In the genomic region with DNA sequence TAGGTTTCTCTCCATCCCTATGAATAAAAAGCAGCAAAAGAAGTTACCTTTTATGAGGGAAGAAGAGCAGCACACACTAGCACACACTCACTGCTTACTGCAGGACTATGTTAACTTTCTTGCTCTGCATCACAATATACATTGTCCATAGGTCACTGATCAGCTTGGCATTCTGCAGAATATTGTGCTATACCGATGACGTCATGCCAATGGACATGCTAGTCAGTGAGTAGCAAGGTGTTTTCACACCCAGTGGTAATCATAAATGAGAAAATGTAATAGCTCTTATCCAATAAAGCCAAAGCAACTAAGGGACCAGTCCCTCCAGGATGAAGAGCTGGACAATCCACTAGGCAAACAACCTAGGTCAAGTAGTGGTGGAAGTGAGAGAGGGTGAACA, we compare ENCODE assay signal across 17 cellular contexts.
"Had no signal": no experiment of that assay in that cellular context is flagged by ENCODE, and none has a peak within 500 bp of the region (broad histone marks: within the 10 kb centered on the region; RNA-seq: fewer than 3 reads in every experiment).

No MANE protein-coding gene starts in this region.

- H3K4me1 ChIP-seq: SJSA1 had no signal

- H3K9me3 ChIP-seq: MG63, SJSA1 had no signal

- H3K27ac ChIP-seq: SJSA1, SK-N-MC had no signal

- H3K36me3 ChIP-seq: MG63, SJSA1 had no signal

- DNase-seq: Karpas-422, KG1, MG63, NCI-H1092, NCI-H1105 treated with DMSO at 0.1 percent for 48 hours, NCI-H1417 treated with DMSO at 0.1 percent for 48 hours, NCI-H1694, NCI-H187 treated with DMSO at 0.1 percent for 48 hours, NCI-H2029 treated with DMSO at 0.1 percent for 48 hours, NCI-H2107, NCI-H2227 treated with DMSO at 0.1 percent for 48 hours, NCI-H774, Right ventricle myocardium superior, RPMI8226, SIG-M5 had no signal

- H3K27me3 ChIP-seq: MG63, SJSA1 had no signal

- H3K4me3 ChIP-seq: MG63, SJSA1, SK-N-MC had no signal
